Comparison of ENCODE assay signal across 8 cellular contexts in genomic region chr19:41860419-41861097, GRCh38. TPM values are rescaled to one million over a fixed set of nuclear protein-coding genes. Genes with fewer than 3 reads are reported as not detected.
DNase-seq lines count a peak whose midpoint lies in the region; ATAC-seq, FAIRE-seq and TF ChIP-seq lines count a peak whose summit lies in the region.

No MANE protein-coding gene starts in this region.

- H3K4me3 ChIP-seq in BLaER1 treated with 17β-estradiol and CSF1 and Interleukin-3, amounts not matched to agents 10 nM and 100 nM = peak overlapping the region; percentile 90 to 98 (median 96)
- H3K4me3 ChIP-seq in HUES64 (ENCODE audit: low read length) (peak overlapping the region; percentile 99), astrocyte (ENCODE audit: insufficient read depth, low read depth, low read length) (peak overlapping the region; percentile 96), keratinocyte (ENCODE audit: control insufficient read depth in 2 of 3, extremely low read depth in 1 of 3, insufficient read depth in 2 of 3, low read depth in 1 of 3, low read length in 3 of 3) (peak overlapping the region; percentile 93 to 99 (median 97)), stomach (peak overlapping the region; percentile 78 to 96 (median 83))

- no peak for TF ChIP-seq POLR2A in stomach (IDR thresholded peaks at IDR 0.05)

- H3K9me1 ChIP-seq in keratinocyte (ENCODE audit: control insufficient read depth, extremely low read depth, insufficient read depth, low read length) = peaks cover 4% of the 10 kb centered on the region

- no peak for TF ChIP-seq EP300 in stomach (IDR thresholded peaks at IDR 0.05)

- H3K4me1 Mint-ChIP-seq in astrocyte (ENCODE audit: low read depth, unreplicated experiment) = peaks cover 27% of the 10 kb centered on the region

- H3K27ac ChIP-seq in BLaER1 treated with 17β-estradiol and CSF1 and Interleukin-3, amounts not matched to agents 10 nM and 100 nM = peak overlapping the region; percentile 91 to 100 (median 99)
- peak overlapping the region; percentile 86 for H3K27ac ChIP-seq in HUES64 (ENCODE audit: low read depth, low read length)
- peak overlapping the region; percentile 94 for H3K27ac ChIP-seq in astrocyte (ENCODE audit: low read depth, low read length)
- peak overlapping the region; percentile 94 for H3K27ac ChIP-seq in keratinocyte (ENCODE audit: control insufficient read depth, insufficient read depth, low read length)
- H3K27ac ChIP-seq in stomach = peak overlapping the region; percentile 94 to 97 (median 96)

- H3K9ac ChIP-seq in BLaER1 treated with 17β-estradiol and CSF1 and Interleukin-3, amounts not matched to agents 10 nM and 100 nM = peak overlapping the region; percentile 96 to 100 (median 99)
- peak overlapping the region; percentile 100 for H3K9ac ChIP-seq in HUES64 (ENCODE audit: low read depth, low read length)
- H3K9ac ChIP-seq in astrocyte (ENCODE audit: low read length) = peak overlapping the region; percentile 100
- peak overlapping the region; percentile 99 for H3K9ac ChIP-seq in keratinocyte (ENCODE audit: control insufficient read depth, extremely low read depth, insufficient read depth, low read length)

- H3K27me3 ChIP-seq in BLaER1 treated with 17β-estradiol and CSF1 and Interleukin-3, amounts not matched to agents 10 nM and 100 nM = no peaks in the 10 kb centered on the region
- H3K27me3 ChIP-seq in HUES64 (ENCODE audit: insufficient read depth, low read length) (no peaks in the 10 kb centered on the region), astrocyte (ENCODE audit: insufficient read depth, low read length) (no peaks in the 10 kb centered on the region), keratinocyte (ENCODE audit: control insufficient read depth, extremely low read depth, insufficient read depth, low read length) (no peaks in the 10 kb centered on the region), stomach (no peaks in the 10 kb centered on the region)

- intact Hi-C loops in stomach (cut with DNase I; ENCODE audit: low total_unique reads) = no loop called here

- peaks cover 47 to 52% (median 51%) of the 10 kb centered on the region in 11 experiments for H3K36me3 ChIP-seq in BLaER1 treated with 17β-estradiol and CSF1 and Interleukin-3, amounts not matched to agents 10 nM and 100 nM
- H3K36me3 ChIP-seq in HUES64 (ENCODE audit: insufficient read depth, low read length) (peaks cover 51% of the 10 kb centered on the region), astrocyte (ENCODE audit: insufficient read depth, low read length) (peaks cover 43% of the 10 kb centered on the region), keratinocyte (ENCODE audit: control insufficient read depth in 2 of 2, extremely low read depth in 1 of 2, insufficient read depth in 2 of 2, low read length in 2 of 2) (peaks cover 33 to 48% of the 10 kb centered on the region in 2 experiments), stomach (peaks cover 43 to 47% (median 45%) of the 10 kb centered on the region in 4 donors)

- H3K79me2 ChIP-seq in astrocyte (ENCODE audit: insufficient read depth, low read length) (peaks cover 57% of the 10 kb centered on the region), keratinocyte (ENCODE audit: control insufficient read depth, insufficient read depth, low read length) (peaks cover 54% of the 10 kb centered on the region)

- ATAC-seq in HG02981 (IDR thresholded peaks at IDR 0.05; ENCODE audit: unreplicated experiment) = no peak

- no peaks in the 10 kb centered on the region for H3K9me3 Mint-ChIP-seq in astrocyte (ENCODE audit: unreplicated experiment)

- peaks cover 52 to 70% (median 67%) of the 10 kb centered on the region in 10 experiments for H3K4me1 ChIP-seq in BLaER1 treated with 17β-estradiol and CSF1 and Interleukin-3, amounts not matched to agents 10 nM and 100 nM
- H3K4me1 ChIP-seq in HUES64 (ENCODE audit: insufficient read depth, low read length) (peaks cover 25% of the 10 kb centered on the region), astrocyte (ENCODE audit: insufficient read depth, low read length) (peaks cover 32% of the 10 kb centered on the region), keratinocyte (ENCODE audit: control insufficient read depth, extremely low read depth, insufficient read depth, low read length) (peaks cover 28% of the 10 kb centered on the region), stomach (peaks cover 27 to 61% (median 56%) of the 10 kb centered on the region in 4 donors)

- H4K20me1 ChIP-seq in BLaER1 treated with 17β-estradiol and CSF1 and Interleukin-3, amounts not matched to agents 10 nM and 100 nM = peaks cover 47 to 51% (median 49%) of the 10 kb centered on the region in 11 experiments
- H4K20me1 ChIP-seq in astrocyte (ENCODE audit: insufficient read depth, low read length) = peaks cover 51% of the 10 kb centered on the region
- peaks cover 30% of the 10 kb centered on the region for H4K20me1 ChIP-seq in keratinocyte (ENCODE audit: control insufficient read depth, extremely low read depth, insufficient read depth, low read length)

- H3K36me3 Mint-ChIP-seq in astrocyte (ENCODE audit: low read depth, unreplicated experiment) = peaks cover 37% of the 10 kb centered on the region

- H3K9me3 ChIP-seq in BLaER1 treated with 17β-estradiol and CSF1 and Interleukin-3, amounts not matched to agents 10 nM and 100 nM (replicated peaks in 1 of 11) = no peaks in the 10 kb centered on the region; a peak in 1 of 22 replicates
- H3K9me3 ChIP-seq in HUES64 (ENCODE audit: insufficient read depth, low read depth, low read length) = no peaks in the 10 kb centered on the region
- H3K9me3 ChIP-seq in astrocyte (ENCODE audit: insufficient read depth, low read depth, low read length) = no peaks in the 10 kb centered on the region
- no peaks in the 10 kb centered on the region for H3K9me3 ChIP-seq in keratinocyte (ENCODE audit: control insufficient read depth, low read depth, low read length)
- H3K9me3 ChIP-seq in stomach = no peaks in the 10 kb centered on the region

- TF ChIP-seq CTCF in astrocyte (IDR thresholded peaks at IDR 0.05; ENCODE audit: insufficient read depth, low read depth, low read length) = no peak
- no peak for TF ChIP-seq CTCF in keratinocyte (optimal IDR thresholded peaks at IDR 0.05 in 1 of 3, IDR thresholded peaks at IDR 0.05 in 1 of 3, conservative IDR thresholded peaks at IDR 0.05 in 1 of 3; ENCODE audit: extremely low read depth in 1 of 3, insufficient read depth in 2 of 3, low read length in 3 of 3)
- no peak for TF ChIP-seq CTCF in stomach (IDR thresholded peaks at IDR 0.05)

- FAIRE-seq in astrocyte (lab: Jason Lieb, UNC) (no peak), keratinocyte (lab: Jason Lieb, UNC) (no peak)

- H3K4me2 ChIP-seq in BLaER1 treated with 17β-estradiol and CSF1 and Interleukin-3, amounts not matched to agents 10 nM and 100 nM = peak overlapping the region; percentile 95 to 100 (median 98)
- H3K4me2 ChIP-seq in astrocyte (ENCODE audit: low read length) = peak overlapping the region; percentile 97
- H3K4me2 ChIP-seq in keratinocyte (ENCODE audit: control insufficient read depth, extremely low read depth, insufficient read depth, low read depth, low read length) = peak overlapping the region; percentile 100

- DNase-seq in astrocyte (ENCODE audit: low read depth) (no peak), keratinocyte (ENCODE audit: low read depth, low spot score) (no peak), stomach (no peak), Ammon's horn (ENCODE audit: low spot score) (no peak)
- DNase-seq in activated CD8-positive, alpha-beta memory T cell treated with anti-CD3 and anti-CD28 coated beads, Interleukin-2, amount 50 U/mL, for 4 hours = no peak

- peaks cover 2% of the 10 kb centered on the region for H3K27me3 Mint-ChIP-seq in astrocyte (ENCODE audit: low read depth, unreplicated experiment)

- 2% methylated on average over 45 of the region's 45 CpGs for WGBS in HUES64
- WGBS in stomach, 5 donors = 0 to 1% (median 1%) methylated on average over 15 to 45 of the region's 45 CpGs

- dilution Hi-C loops in keratinocyte (cut with MboI; ENCODE audit: extremely low pct_ligation_motif_present, low sequenced_read_pairs) = no loop called here

- peak overlapping the region; percentile 99 for H3K4me3 Mint-ChIP-seq in astrocyte (ENCODE audit: unreplicated experiment)

- H3K27ac Mint-ChIP-seq in astrocyte (ENCODE audit: unreplicated experiment) = peak overlapping the region; percentile 99

- H2AFZ ChIP-seq in astrocyte (ENCODE audit: low read depth, low read length) (no peak overlapping the region), keratinocyte (ENCODE audit: control insufficient read depth, low read length) (no peak overlapping the region)

RNA-seq across cellular contexts. Expression of gene RPS19, which starts 0.5 kb away (rescaled TPM):
- polyA plus RNA-seq in HUES64 (2013, experiment 1 of 2) = 3,403 TPM
- polyA plus RNA-seq in HUES64 (2013, experiment 2 of 2) = 3,620 TPM
- total RNA-seq in astrocyte = 2,868 and 3,078 TPM in 2 replicates
- 2,269 to 3,039 TPM (median 2,290 TPM) in 3 replicates for polyA plus RNA-seq in keratinocyte
- 2,634 TPM for polyA plus RNA-seq in keratinocyte (2011; ENCODE audit: low read depth)
- polyA plus RNA-seq in keratinocyte (2011; cell fraction: cytosol; rRNA removed) = 1,701 and 3,217 TPM in 2 replicates
- polyA plus RNA-seq in keratinocyte (2011; cell fraction: nucleus; rRNA removed) = 839 and 966 TPM in 2 replicates
- polyA plus RNA-seq in keratinocyte (2012; ENCODE audit: low replicate concordance) = 3,070 and 4,128 TPM in 2 replicates
- 521 to 1,294 TPM (median 616 TPM) in 3 replicates for polyA minus RNA-seq in keratinocyte
- polyA minus RNA-seq in keratinocyte (2011; cell fraction: cytosol; rRNA and poly(A)+ RNA removed) = 2,551 TPM
- polyA minus RNA-seq in keratinocyte (2011; cell fraction: nucleus; rRNA and poly(A)+ RNA removed) = 250 and 319 TPM in 2 replicates
- total RNA-seq in stomach = 1,000 to 10,000 TPM in 3 of 5 donors, 100 to 1,000 TPM in 2; 394 to 1,489 (median 1,008) TPM
- 1,000 to 10,000 TPM; 2,818 to 4,242 (median 2,979) TPM for polyA plus RNA-seq in stomach

RNA-seq across cellular contexts. Expression of gene DMRTC2, which starts 15.7 kb away (rescaled TPM):
- not detected for polyA plus RNA-seq in HUES64 (2013, experiment 1 of 2)
- polyA plus RNA-seq in HUES64 (2013, experiment 2 of 2) = not detected
- total RNA-seq in astrocyte (not detected in 2 replicates), stomach (not detected)
- polyA plus RNA-seq in keratinocyte (not detected in 3 replicates), stomach (not detected)
- not detected for polyA plus RNA-seq in keratinocyte (2011; ENCODE audit: low read depth)
- polyA plus RNA-seq in keratinocyte (2011; cell fraction: cytosol; rRNA removed) = not detected in 2 replicates
- not detected in 2 replicates for polyA plus RNA-seq in keratinocyte (2011; cell fraction: nucleus; rRNA removed)
- polyA plus RNA-seq in keratinocyte (2012; ENCODE audit: low replicate concordance) = not detected in 2 replicates
- not detected in 3 replicates for polyA minus RNA-seq in keratinocyte
- not detected for polyA minus RNA-seq in keratinocyte (2011; cell fraction: cytosol; rRNA and poly(A)+ RNA removed)
- polyA minus RNA-seq in keratinocyte (2011; cell fraction: nucleus; rRNA and poly(A)+ RNA removed) = not detected in 2 replicates

RNA-seq across cellular contexts. Expression of gene LYPD4, which starts 16.1 kb away (rescaled TPM):
- polyA plus RNA-seq in HUES64 (2013, experiment 1 of 2) = not detected
- not detected for polyA plus RNA-seq in HUES64 (2013, experiment 2 of 2)
- total RNA-seq in astrocyte = not detected in 2 replicates
- polyA plus RNA-seq in keratinocyte = not detected in 3 replicates
- not detected for polyA plus RNA-seq in keratinocyte (2011; ENCODE audit: low read depth)
- not detected in 2 replicates for polyA plus RNA-seq in keratinocyte (2011; cell fraction: cytosol; rRNA removed)
- polyA plus RNA-seq in keratinocyte (2011; cell fraction: nucleus; rRNA removed) = not detected in 2 replicates
- polyA plus RNA-seq in keratinocyte (2012; ENCODE audit: low replicate concordance) = not detected in 2 replicates
- polyA minus RNA-seq in keratinocyte = not detected in 3 replicates
- not detected for polyA minus RNA-seq in keratinocyte (2011; cell fraction: cytosol; rRNA and poly(A)+ RNA removed)
- polyA minus RNA-seq in keratinocyte (2011; cell fraction: nucleus; rRNA and poly(A)+ RNA removed) = not detected in 2 replicates
- not detected for total RNA-seq in stomach
- polyA plus RNA-seq in stomach = not detected

RNA-seq across cellular contexts. Expression of gene CD79A, which starts 16.5 kb away (rescaled TPM):
- polyA plus RNA-seq in HUES64 (2013, experiment 1 of 2) = 0.25 TPM
- polyA plus RNA-seq in HUES64 (2013, experiment 2 of 2) = 0.44 TPM
- total RNA-seq in astrocyte (0.30 and 0.41 TPM in 2 replicates), stomach (1 to 10 TPM in 2 of 5 donors, not detected in 3; 2.4 to 3.5 TPM)
- polyA plus RNA-seq in keratinocyte (0.07 to 0.19 TPM (median 0.14 TPM) in 3 replicates), stomach (10 to 100 TPM in 1 of 3 donors, 1 to 10 TPM in 2; 1.5 to 18.7 (median 3.2) TPM)
- not detected for polyA plus RNA-seq in keratinocyte (2011; ENCODE audit: low read depth)
- 0.07 TPM in 1 of 2 replicates, not detected in the other for polyA plus RNA-seq in keratinocyte (2011; cell fraction: cytosol; rRNA removed)
- polyA plus RNA-seq in keratinocyte (2011; cell fraction: nucleus; rRNA removed) = not detected in 2 replicates
- 0.17 and 0.32 TPM in 2 replicates for polyA plus RNA-seq in keratinocyte (2012; ENCODE audit: low replicate concordance)
- polyA minus RNA-seq in keratinocyte = 0.26 to 0.29 TPM in 2 of 3 replicates, not detected in the other
- polyA minus RNA-seq in keratinocyte (2011; cell fraction: cytosol; rRNA and poly(A)+ RNA removed) = not detected
- not detected in 2 replicates for polyA minus RNA-seq in keratinocyte (2011; cell fraction: nucleus; rRNA and poly(A)+ RNA removed)

RNA-seq across cellular contexts. Expression of gene ARHGEF1, which starts 22.4 kb away (rescaled TPM):
- polyA plus RNA-seq in HUES64 (2013, experiment 1 of 2) = 26.3 TPM
- 32.8 TPM for polyA plus RNA-seq in HUES64 (2013, experiment 2 of 2)
- 69.8 and 73.1 TPM in 2 replicates for total RNA-seq in astrocyte
- 30.5 to 58.4 TPM (median 43.1 TPM) in 3 replicates for polyA plus RNA-seq in keratinocyte
- 40.1 TPM for polyA plus RNA-seq in keratinocyte (2011; ENCODE audit: low read depth)
- polyA plus RNA-seq in keratinocyte (2011; cell fraction: cytosol; rRNA removed) = 22.2 and 45.2 TPM in 2 replicates
- polyA plus RNA-seq in keratinocyte (2011; cell fraction: nucleus; rRNA removed) = 131 and 160 TPM in 2 replicates
- polyA plus RNA-seq in keratinocyte (2012; ENCODE audit: low replicate concordance) = 58.9 and 76.2 TPM in 2 replicates
- 24.0 to 57.3 TPM (median 26.1 TPM) in 3 replicates for polyA minus RNA-seq in keratinocyte
- polyA minus RNA-seq in keratinocyte (2011; cell fraction: cytosol; rRNA and poly(A)+ RNA removed) = 106 TPM
- 55.5 and 58.3 TPM in 2 replicates for polyA minus RNA-seq in keratinocyte (2011; cell fraction: nucleus; rRNA and poly(A)+ RNA removed)
- 100 to 1,000 TPM in 4 of 5 donors, 10 to 100 TPM in 1; 40.8 to 329 (median 224) TPM for total RNA-seq in stomach
- 100 to 1,000 TPM in 2 of 3 donors, 10 to 100 TPM in 1; 62.0 to 109 (median 106) TPM for polyA plus RNA-seq in stomach
